ENCODE assay signal across 8 cellular contexts in the genomic region with DNA sequence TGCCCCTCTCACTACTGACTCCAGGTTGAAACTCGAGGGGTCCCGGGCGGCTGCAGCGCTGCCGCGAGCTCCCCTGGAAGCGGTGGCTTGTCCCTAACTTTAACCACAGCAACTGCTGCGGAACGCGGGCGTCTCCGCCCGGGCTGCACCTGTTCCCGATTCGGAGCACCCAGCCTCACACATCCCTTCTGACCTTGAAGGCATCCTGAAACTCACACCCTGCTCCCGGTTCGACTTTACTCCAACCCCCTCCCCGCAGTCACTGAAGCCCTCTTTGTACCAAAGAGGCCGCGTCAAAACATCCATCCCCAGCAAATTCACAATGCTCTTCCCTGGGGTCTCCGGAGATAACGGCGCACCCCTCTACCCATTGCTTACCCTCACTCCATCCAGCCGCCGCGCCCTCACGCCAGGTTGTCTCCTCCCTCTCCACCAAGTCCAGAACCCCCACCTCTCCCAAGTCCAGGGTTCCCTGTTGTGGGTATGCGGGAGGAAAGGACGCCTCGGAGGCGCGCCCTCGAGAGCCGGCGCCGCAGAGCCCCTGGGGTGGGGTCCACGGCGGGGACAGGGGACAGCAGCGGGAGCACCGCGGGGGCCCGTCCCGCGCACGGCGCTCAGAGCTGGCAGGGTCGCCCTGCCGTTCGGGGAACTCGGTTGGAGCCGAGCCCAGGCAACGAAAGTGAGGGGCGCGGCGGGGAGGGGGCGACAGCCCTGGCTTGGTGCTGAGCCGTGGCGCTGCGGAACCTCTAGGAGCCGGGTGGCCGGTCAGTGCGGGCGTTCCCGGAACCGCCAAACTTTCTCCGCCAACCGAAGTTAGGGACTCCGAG. TPM values are rescaled to one million over a fixed set of nuclear protein-coding genes. Genes with fewer than 3 reads are reported as not detected.
DNase-seq lines count a peak whose midpoint lies in the region; ATAC-seq, FAIRE-seq and TF ChIP-seq lines count a peak whose summit lies in the region.

No MANE protein-coding gene starts in this region.

- H3K4me3 ChIP-seq in A549 (peak overlapping the region; percentile 55), GM23338 (peak overlapping the region; percentile 79), astrocyte (ENCODE audit: insufficient read depth, low read depth, low read length) (peak overlapping the region; percentile 46)

- CTCF ChIA-PET in A549 (lab: Yijun Ruan, JAX) = interaction anchor here (0.7 to 2.3 kb wide), 13 partner anchors 10 to 203 kb away, joined by 3 to 14 read pairs (median 3); a partner anchor contains a TSS

- peak overlapping the region in 1 of 2 experiments; percentile 67; a peak in 3 of 6 replicates for H3K27ac ChIP-seq in A549
- H3K27ac ChIP-seq in GM23338 (ENCODE audit: low read depth) = no peak overlapping the region
- no peak overlapping the region for H3K27ac ChIP-seq in astrocyte (ENCODE audit: low read depth, low read length)

- H3K9me2 ChIP-seq in GM23338 (ENCODE audit: insufficient read depth) = no peaks in the 10 kb centered on the region

- peak overlapping the region; percentile 76 for H3K4me3 Mint-ChIP-seq in GM23338
- H3K4me3 Mint-ChIP-seq in astrocyte (ENCODE audit: unreplicated experiment) = peak overlapping the region; percentile 78
- peak overlapping the region; percentile 72 for H3K4me3 Mint-ChIP-seq in memory B cell

- TF ChIP-seq POLR2A in A549 (IDR thresholded peaks at IDR 0.05; ENCODE audit: low read length) = no peak

- H2AFZ ChIP-seq in GM23338 (peak overlapping the region; percentile 93), astrocyte (ENCODE audit: low read depth, low read length) (peak overlapping the region; percentile 41)

- POLR2A ChIA-PET in A549 (lab: Yijun Ruan, JAX) = no interaction called here

- ATAC-seq in A549 (peak in 1 of 2 experiments; percentile 48; a peak in 3 of 6 replicates), GM23338 (peak; percentile 44), memory B cell (ENCODE audit: low read depth) (no peak), GM19455 (IDR thresholded peaks at IDR 0.05; ENCODE audit: unreplicated experiment) (no peak)

- no peak overlapping the region for H3K9ac ChIP-seq in astrocyte (ENCODE audit: low read length)

- no peaks in the 10 kb centered on the region for H3K9me3 ChIP-seq in A549
- H3K9me3 ChIP-seq in astrocyte (ENCODE audit: insufficient read depth, low read depth, low read length) = no peaks in the 10 kb centered on the region

- no peak for DNase-seq in A549 (ENCODE audit: low read depth in 1 of 2, low spot score in 1 of 2)
- peak; percentile 50 for DNase-seq in GM23338 (ENCODE audit: low spot score)
- no peak for DNase-seq in astrocyte (ENCODE audit: low read depth)
- DNase-seq in memory B cell (ENCODE audit: low spot score in 2 of 2) = peak in 1 of 2 donors; percentile 34
- no peak for DNase-seq in T1000 (lab: John Stamatoyannopoulos, UW)
- no peak for DNase-seq in HK-2 (ENCODE audit: unreplicated experiment)
- no peak for DNase-seq in effector CD4-positive, alpha-beta T cell

- 0 out of 2 replicates have a peak, but pooled peaks cover 4% of the 10 kb centered on the region for H3F3A ChIP-seq in GM23338 (replicated peaks; ENCODE audit: low read depth)

- H3K36me3 Mint-ChIP-seq in GM23338 (ENCODE audit: low read depth) (no peaks in the 10 kb centered on the region), astrocyte (ENCODE audit: low read depth, unreplicated experiment) (no peaks in the 10 kb centered on the region), memory B cell (no peaks in the 10 kb centered on the region)

- peaks cover 5% of the 10 kb centered on the region; the same call in 1 of the 2 replicates for H4K20me1 ChIP-seq in GM23338 (replicated peaks; ENCODE audit: insufficient read depth)
- H4K20me1 ChIP-seq in astrocyte (ENCODE audit: insufficient read depth, low read length) = no peaks in the 10 kb centered on the region

- H3K27me3 ChIP-seq in GM23338 (ENCODE audit: insufficient read depth) = peaks cover 73% of the 10 kb centered on the region
- H3K27me3 ChIP-seq in astrocyte (ENCODE audit: insufficient read depth, low read length) = peaks cover 67% of the 10 kb centered on the region

- FAIRE-seq in A549 (lab: Jason Lieb, UNC) (no peak), astrocyte (lab: Jason Lieb, UNC) (no peak)

- no peak for TF ChIP-seq EP300 in A549 (IDR thresholded peaks at IDR 0.05)

- H3K4me2 ChIP-seq in A549 = peak overlapping the region; percentile 92
- H3K4me2 ChIP-seq in GM23338 = peak overlapping the region; percentile 95
- H3K4me2 ChIP-seq in astrocyte (ENCODE audit: low read length) = peak overlapping the region; percentile 81

- H3K9me3 Mint-ChIP-seq in GM23338 (no peaks in the 10 kb centered on the region), astrocyte (ENCODE audit: unreplicated experiment) (no peaks in the 10 kb centered on the region), memory B cell (no peaks in the 10 kb centered on the region)

- TF ChIP-seq CTCF in A549 (IDR thresholded peaks at IDR 0.05) (no peak), GM23338 (conservative IDR thresholded peaks at IDR 0.05; ENCODE audit: low read depth in 2 of 2) (no peak), astrocyte (IDR thresholded peaks at IDR 0.05; ENCODE audit: insufficient read depth, low read depth, low read length) (no peak)

- H3K4me1 ChIP-seq in A549 (no peaks in the 10 kb centered on the region), GM23338 (ENCODE audit: insufficient read depth) (peaks cover 22% of the 10 kb centered on the region; the same call in 1 of the 2 replicates), astrocyte (ENCODE audit: insufficient read depth, low read length) (no peaks in the 10 kb centered on the region)

- whole genome bisulfite sequencing in A549 (ENCODE audit: missing lambda C conversion rate) = 16% methylated on average over 18 of the region's 68 CpGs

- peaks cover 42% of the 10 kb centered on the region for H3K27me3 Mint-ChIP-seq in GM23338 (ENCODE audit: insufficient read depth, low read depth, poor library complexity)
- H3K27me3 Mint-ChIP-seq in astrocyte (ENCODE audit: low read depth, unreplicated experiment) = peaks cover 25% of the 10 kb centered on the region
- peaks cover 23% of the 10 kb centered on the region for H3K27me3 Mint-ChIP-seq in memory B cell

- no peak for TF ChIP-seq RAD21 in A549 (conservative IDR thresholded peaks at IDR 0.05 in 1 of 2, IDR thresholded peaks at IDR 0.05 in 1 of 2)

- H3K27ac Mint-ChIP-seq in GM23338 (no peak overlapping the region), astrocyte (ENCODE audit: unreplicated experiment) (no peak overlapping the region), memory B cell (no peak overlapping the region)

- H3K79me2 ChIP-seq in GM23338 (replicated peaks; ENCODE audit: insufficient read depth) = no peaks in the 10 kb centered on the region
- H3K79me2 ChIP-seq in astrocyte (ENCODE audit: insufficient read depth, low read length) = no peaks in the 10 kb centered on the region

- H3K4me1 Mint-ChIP-seq in GM23338 (peaks cover 15% of the 10 kb centered on the region), astrocyte (ENCODE audit: low read depth, unreplicated experiment) (peaks cover 15% of the 10 kb centered on the region), memory B cell (peaks cover 17% of the 10 kb centered on the region)

- no peaks in the 10 kb centered on the region for H3K36me3 ChIP-seq in GM23338 (ENCODE audit: insufficient read depth)
- H3K36me3 ChIP-seq in astrocyte (ENCODE audit: insufficient read depth, low read length) = no peaks in the 10 kb centered on the region

TF ChIP-seq in A549, 52 proteins besides CTCF, POLR2A, EP300 and RAD21:
- no peak for TF ChIP-seq FOSB (CRISPR knock-in tag; IDR thresholded peaks at IDR 0.05)
- TF ChIP-seq RCOR1 (IDR thresholded peaks at IDR 0.05; ENCODE audit: low read depth, low read length) = no peak

TF ChIP-seq in GM23338, 12 proteins besides CTCF, POLR2A, EP300 and RAD21:
- TF ChIP-seq EZH2 (IDR thresholded peaks at IDR 0.05; ENCODE audit: low read depth, unreplicated experiment) = peak; percentile 60
- TF ChIP-seq CREB1 (CRISPR knock-in tag; IDR thresholded peaks at IDR 0.05; ENCODE audit: low read depth) = no peak

RNA-seq across cellular contexts. Expression of a gene that starts 0.9 kb away (rescaled TPM):
- polyA plus RNA-seq in A549 (2011; rRNA removed) = 18.4 and 20.8 TPM in 2 replicates
- 13.4 and 13.6 TPM in 2 replicates for polyA plus RNA-seq in A549 (2012; cell fraction: cytosol; rRNA removed)
- polyA plus RNA-seq in A549 (2012; cell fraction: nucleus; rRNA removed) = 7.5 and 7.8 TPM in 2 replicates
- 6.4 to 9.4 TPM (median 6.9 TPM) in 3 replicates for polyA plus RNA-seq in A549 (2017; fragmentation: RNase III; extraction: RNeasy Plus Mini Kit Qiagen cat#74134 plus additional on column Dnase treatment)
- 19.6 and 23.0 TPM in 2 replicates for polyA minus RNA-seq in A549 (2011; rRNA and poly(A)+ RNA removed)
- total RNA-seq in GM23338 (2014; rRNA removed; shearing (Covaris generic)) = 6.8 and 19.1 TPM in 2 replicates
- 3.2 and 3.5 TPM in 2 replicates for polyA plus RNA-seq in GM23338 (2016; fragmentation: Nextera tagmentation; extraction: Ambion mirVana)
- total RNA-seq in astrocyte = 7.2 and 8.3 TPM in 2 replicates
